ENCODE assay signal across 34 cellular contexts in genomic region chr14:104718871-104719270, GRCh38.
"Had no signal": no experiment of that assay in that cellular context is flagged by ENCODE, and none has a peak within 500 bp of the region (broad histone marks: within the 10 kb centered on the region; RNA-seq: fewer than 3 reads in every experiment).

No MANE protein-coding gene starts in this region.

- H3K4me3 Mint-ChIP-seq: activated CD4-positive, alpha-beta memory T cell treated with anti-CD3 and anti-CD28 coated beads, Interleukin-2, amount 10 ng/mL, durations not matched to agents 7 days and 5 days; activated CD8-positive, alpha-beta memory T cell treated with anti-CD3 and anti-CD28 coated beads, Interleukin-2, amount 10 ng/mL, durations not matched to agents 7 days and 5 days; activated naive CD4-positive, alpha-beta T cell treated with anti-CD3 and anti-CD28 coated beads, Interleukin-2, amount 10 ng/mL, durations not matched to agents 7 days and 5 days; activated naive CD8-positive, alpha-beta T cell; activated naive CD8-positive, alpha-beta T cell treated with anti-CD3 and anti-CD28 coated beads, Interleukin-2, amount 50 U/mL, for 24 hours; brain; T-cell had no signal

- H3K4me1 Mint-ChIP-seq: activated naive CD4-positive, alpha-beta T cell treated with anti-CD3 and anti-CD28 coated beads, Interleukin-2, amount 10 ng/mL, durations not matched to agents 7 days and 5 days; activated naive CD8-positive, alpha-beta T cell treated with anti-CD3 and anti-CD28 coated beads, Interleukin-2, amount 50 U/mL, for 24 hours had no signal

- H3K27me3 Mint-ChIP-seq: activated CD4-positive, alpha-beta memory T cell treated with anti-CD3 and anti-CD28 coated beads, Interleukin-2, amount 10 ng/mL, durations not matched to agents 7 days and 5 days; activated CD8-positive, alpha-beta memory T cell treated with anti-CD3 and anti-CD28 coated beads, Interleukin-2, amount 10 ng/mL, durations not matched to agents 7 days and 5 days; activated naive CD4-positive, alpha-beta T cell treated with anti-CD3 and anti-CD28 coated beads, Interleukin-2, amount 10 ng/mL, durations not matched to agents 7 days and 5 days; activated naive CD8-positive, alpha-beta T cell; activated naive CD8-positive, alpha-beta T cell treated with anti-CD3 and anti-CD28 coated beads, Interleukin-2, amount 50 U/mL, for 24 hours; brain; T-cell had no signal

- H3K27ac Mint-ChIP-seq: activated CD4-positive, alpha-beta memory T cell treated with anti-CD3 and anti-CD28 coated beads, Interleukin-2, amount 10 ng/mL, durations not matched to agents 7 days and 5 days; activated CD8-positive, alpha-beta memory T cell treated with anti-CD3 and anti-CD28 coated beads, Interleukin-2, amount 10 ng/mL, durations not matched to agents 7 days and 5 days; activated naive CD4-positive, alpha-beta T cell treated with anti-CD3 and anti-CD28 coated beads, Interleukin-2, amount 10 ng/mL, durations not matched to agents 7 days and 5 days; activated naive CD8-positive, alpha-beta T cell; activated naive CD8-positive, alpha-beta T cell treated with anti-CD3 and anti-CD28 coated beads, Interleukin-2, amount 50 U/mL, for 24 hours; T-cell had no signal

- H3K4me2 ChIP-seq: PC-9 had no signal

- H3K4me3 ChIP-seq: K562, PC-9 had no signal

- H2AFZ ChIP-seq: PC-9 had no signal

- H3K36me3 Mint-ChIP-seq: activated CD8-positive, alpha-beta memory T cell treated with anti-CD3 and anti-CD28 coated beads, Interleukin-2, amount 10 ng/mL, durations not matched to agents 7 days and 5 days; activated naive CD8-positive, alpha-beta T cell; brain had no signal

- ATAC-seq: activated CD8-positive, alpha-beta memory T cell treated with anti-CD3 and anti-CD28 coated beads, Interleukin-2, amount 10 ng/mL, durations not matched to agents 7 days and 5 days; activated naive CD8-positive, alpha-beta T cell treated with anti-CD3 and anti-CD28 coated beads, Interleukin-2, amount 50 U/mL, for 24 hours; K562; SK-N-SH treated with all-trans-retinoic acid at 6 μM for 48 hours; T-cell had no signal

- DNase-seq: activated CD4-positive, alpha-beta memory T cell treated with anti-CD3 and anti-CD28 coated beads, Interleukin-2, amount 10 ng/mL, durations not matched to agents 7 days and 5 days; activated CD4-positive, alpha-beta T cell treated with anti-CD3 and anti-CD28 coated beads for 1 hour; activated CD4-positive, alpha-beta T cell treated with anti-CD3 and anti-CD28 coated beads for 48 hours; activated CD4-positive, CD25-positive, alpha-beta regulatory T cell; activated CD8-positive, alpha-beta memory T cell treated with anti-CD3 and anti-CD28 coated beads for 24 hours; activated CD8-positive, alpha-beta memory T cell treated with anti-CD3 and anti-CD28 coated beads, Interleukin-2, amount 10 ng/mL, durations not matched to agents 7 days and 5 days; activated CD8-positive, alpha-beta memory T cell treated with anti-CD3 and anti-CD28 coated beads, Interleukin-2, amount 50 U/mL, for 48 hours; activated effector memory CD4-positive, alpha-beta T cell treated with Interleukin-2 at 50 U/mL for 16 hours; activated naive CD4-positive, alpha-beta T cell treated with anti-CD3 and anti-CD28 coated beads, Interleukin-2, amount 10 ng/mL, durations not matched to agents 7 days and 5 days; activated naive CD8-positive, alpha-beta T cell treated with anti-CD3 and anti-CD28 coated beads, Interleukin-2, amount 50 U/mL, for 24 hours; activated T-cell treated with anti-CD3 and anti-CD28 coated beads, Interleukin-2, amount 50 U/mL, for 48 hours; anterior cingulate cortex; IMR-90; NCI-H1092 treated with DMSO at 0.1 percent for 48 hours; NCI-H1417; NCI-H146; NCI-H187; NCI-H2029 treated with DMSO at 0.1 percent for 48 hours; NCI-H2107; NCI-H2171; NCI-H510A; NCI-H526; NCI-H748 treated with DMSO at 0.1 percent for 48 hours; NK-92 treated with Interleukin-12 subunit alpha and Interleukin-12 subunit beta, amount 100 ng/mL, for 24 hours; PC-9; SIG-M5; T-cell; T-helper 2 cell; T1000; WERI-Rb-1 had no signal

- H3K9me3 Mint-ChIP-seq: activated CD4-positive, alpha-beta memory T cell treated with anti-CD3 and anti-CD28 coated beads, Interleukin-2, amount 10 ng/mL, durations not matched to agents 7 days and 5 days; activated naive CD4-positive, alpha-beta T cell treated with anti-CD3 and anti-CD28 coated beads, Interleukin-2, amount 10 ng/mL, durations not matched to agents 7 days and 5 days; activated naive CD8-positive, alpha-beta T cell treated with anti-CD3 and anti-CD28 coated beads, Interleukin-2, amount 50 U/mL, for 24 hours; brain; T-cell had no signal

- H3K27ac ChIP-seq: PC-9, WERI-Rb-1 had no signal
